ENCODE assay signal across 1 cellular context in the genomic region with DNA sequence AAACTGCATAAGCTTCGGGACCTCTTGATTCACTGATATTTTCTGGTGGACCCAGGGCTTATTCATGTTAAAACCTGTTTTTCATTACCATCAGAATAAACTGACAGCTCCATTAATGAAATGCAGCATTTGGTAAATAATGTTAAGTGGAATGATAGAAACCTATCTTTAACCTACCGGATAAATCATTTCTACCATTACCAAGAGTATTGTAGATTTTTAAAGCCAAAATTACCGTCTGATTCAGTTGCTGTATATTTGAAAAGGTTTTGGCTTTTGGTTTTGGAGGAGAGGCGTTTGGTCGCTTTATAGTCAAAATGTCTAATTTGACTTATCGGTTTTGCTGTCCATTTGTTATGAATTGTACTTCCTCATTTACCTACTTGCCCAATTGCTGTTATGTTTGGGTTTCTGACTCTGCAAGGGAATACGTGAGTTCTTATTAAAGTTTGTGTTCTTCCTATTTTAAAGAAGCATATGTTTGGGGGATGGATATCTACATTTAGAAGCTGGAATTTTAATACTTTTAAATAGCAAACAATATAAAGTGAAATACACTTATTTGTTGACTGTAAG.
A peak's percentile ranks its signal among the peaks of the same experiment; 100 is the strongest.
TF ChIP-seq lines count a peak whose summit lies in the region.

No MANE protein-coding gene starts in this region.

TF ChIP-seq in K562, 482 proteins besides CTCF, POLR2A, EP300 and RAD21 (continued from another document):
- TF ChIP-seq RFX5 (IDR thresholded peaks at IDR 0.05; ENCODE audit: low read depth, low read length) (no peak), MBD2 (IDR thresholded peaks at IDR 0.05; ENCODE audit: borderline replicate concordance, low read depth) (no peak), POLR2H (tag; IDR thresholded peaks at IDR 0.05; ENCODE audit: low read depth) (0 out of 2 replicates have a peak, but pooled peaks have one; percentile 49), ZSCAN32 (CRISPR knock-in tag; IDR thresholded peaks at IDR 0.05) (no peak), MEIS2 (IDR thresholded peaks at IDR 0.05; ENCODE audit: partially characterized antibody) (peak; percentile 78), BHLHE40 (IDR thresholded peaks at IDR 0.05; ENCODE audit: low read length) (no peak), SMARCC2 (IDR thresholded peaks at IDR 0.05; ENCODE audit: low read depth) (no peak), TRIM28 (IDR thresholded peaks at IDR 0.05) (no peak)
